In genomic region chr14:104868060-104868740, GRCh38 we compare ENCODE assay signal across 3 cellular contexts.
TF ChIP-seq lines count a peak whose summit lies in the region.

No MANE protein-coding gene starts in this region.

TF ChIP-seq in SK-N-SH, 30 proteins besides CTCF, POLR2A, EP300 and RAD21:
- TF ChIP-seq TAF1 (IDR thresholded peaks at IDR 0.05; ENCODE audit: borderline replicate concordance, low read depth, low read length) (no peak), TCF12 (IDR thresholded peaks at IDR 0.05) (no peak)

TF ChIP-seq in SK-N-SH treated with all-trans-retinoic acid at 6 μM for 48 hours, 23 proteins besides CTCF, POLR2A, EP300 and RAD21:
- no peak for TF ChIP-seq TSHZ2 (CRISPR knock-in tag; IDR thresholded peaks at IDR 0.05)
- TF ChIP-seq ARNTL (CRISPR knock-in tag; IDR thresholded peaks at IDR 0.05; ENCODE audit: borderline replicate concordance, low read depth), result no peak
- TF ChIP-seq PATZ1 (CRISPR knock-in tag; IDR thresholded peaks at IDR 0.05; ENCODE audit: borderline replicate concordance), result no peak
- no peak for TF ChIP-seq ZFP3 (CRISPR knock-in tag; IDR thresholded peaks at IDR 0.05)
- TF ChIP-seq ZC3H10 (CRISPR knock-in tag; IDR thresholded peaks at IDR 0.05), result no peak
- no peak for TF ChIP-seq CREB5 (CRISPR knock-in tag; IDR thresholded peaks at IDR 0.05; ENCODE audit: low read depth)
- no peak for TF ChIP-seq PPARA (CRISPR knock-in tag; IDR thresholded peaks at IDR 0.05; ENCODE audit: borderline replicate concordance)
- no peak for TF ChIP-seq CSRNP3 (CRISPR knock-in tag; IDR thresholded peaks at IDR 0.05)
- no peak for TF ChIP-seq CSDC2 (CRISPR knock-in tag; IDR thresholded peaks at IDR 0.05)
- no peak for TF ChIP-seq ISL1 (CRISPR knock-in tag; IDR thresholded peaks at IDR 0.05)
- no peak for TF ChIP-seq TOX (CRISPR knock-in tag; IDR thresholded peaks at IDR 0.05; ENCODE audit: borderline replicate concordance)
- no peak for TF ChIP-seq OSR1 (CRISPR knock-in tag; IDR thresholded peaks at IDR 0.05)
- no peak for TF ChIP-seq GLIS3 (CRISPR knock-in tag; IDR thresholded peaks at IDR 0.05)
TF ChIP-seq in SK-N-SH treated with all-trans-retinoic acid at 6 μM for 48 hours: peak in this region for 0.

TF ChIP-seq in HepG2, 621 proteins besides CTCF, POLR2A, EP300 and RAD21:
- TF ChIP-seq ZNF503 (CRISPR knock-in tag; IDR thresholded peaks at IDR 0.05), result no peak
- no peak for TF ChIP-seq ZBTB38 (CRISPR knock-in tag; IDR thresholded peaks at IDR 0.05)
- no peak for TF ChIP-seq EHMT2 (IDR thresholded peaks at IDR 0.05; ENCODE audit: borderline replicate concordance, low read depth, low read length)
- TF ChIP-seq TBX3 (IDR thresholded peaks at IDR 0.05; ENCODE audit: borderline replicate concordance), result no peak
- TF ChIP-seq KMT2A (CRISPR knock-in tag; IDR thresholded peaks at IDR 0.05), result no peak
- no peak for TF ChIP-seq ARID2 (CRISPR knock-in tag; IDR thresholded peaks at IDR 0.05; ENCODE audit: borderline replicate concordance)
- no peak for TF ChIP-seq DNMT1 (CRISPR knock-in tag; IDR thresholded peaks at IDR 0.05)
- no peak for TF ChIP-seq ZNF766 (CRISPR knock-in tag; IDR thresholded peaks at IDR 0.05; ENCODE audit: borderline replicate concordance)
- TF ChIP-seq TEF (CRISPR knock-in tag; IDR thresholded peaks at IDR 0.05), result no peak
- TF ChIP-seq NCOA1 (CRISPR knock-in tag; IDR thresholded peaks at IDR 0.05), result no peak
TF ChIP-seq in HepG2: peak in this region for 0.
